21 cellular contexts compared by ENCODE assay signal in the genomic region with DNA sequence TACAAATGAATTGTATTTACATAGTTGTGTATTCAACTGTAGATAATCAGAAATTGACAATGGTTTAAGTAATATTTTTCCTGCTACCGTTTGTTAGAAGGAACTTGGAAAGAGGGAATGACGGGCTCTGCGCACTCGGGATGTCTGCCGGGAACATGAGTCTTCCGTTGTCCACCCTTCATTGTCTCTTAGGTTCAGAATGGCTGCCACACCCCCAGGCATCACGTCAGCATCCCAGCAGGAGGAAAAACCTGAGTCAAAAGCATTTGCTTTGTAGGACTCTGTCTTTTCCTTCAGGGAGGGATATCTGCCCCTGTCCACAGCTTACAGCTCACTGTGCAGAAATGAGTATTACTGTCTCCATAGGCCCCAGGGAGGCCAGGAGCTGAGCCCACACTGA.
"Had no signal": no experiment of that assay in that cellular context is flagged by ENCODE, and none has a peak within 500 bp of the region (broad histone marks: within the 10 kb centered on the region; RNA-seq: fewer than 3 reads in every experiment).

No MANE protein-coding gene starts in this region.

- H3K9me3 Mint-ChIP-seq: effector memory CD8-positive, alpha-beta T cell; immature natural killer cell had no signal

- H3K27ac ChIP-seq: colonic mucosa, esophagus muscularis mucosa, foreskin keratinocyte, gastroesophageal sphincter, heart left ventricle, hepatocyte, left lung, lower lobe of right lung had no signal

- H3K27me3 Mint-ChIP-seq: dendritic cell treated with granulocyte-macrophage colony-stimulating factor and Interleukin-4, amounts not matched to agents 40 ng/mL and 50 ng/mL, for 4 days had no signal

- H3K4me3 ChIP-seq: colonic mucosa, esophagus muscularis mucosa, gastroesophageal sphincter, heart left ventricle, hepatocyte, left lung, lower lobe of right lung had no signal

- H3K4me1 ChIP-seq: colonic mucosa, foreskin keratinocyte, left lung, lower lobe of right lung had no signal

- FAIRE-seq: endothelial cell of umbilical vein, frontal cortex, keratinocyte had no signal

- H3K79me2 ChIP-seq: hepatocyte had no signal

- DNase-seq: cortex of kidney; effector CD8-positive, alpha-beta T cell; effector memory CD8-positive, alpha-beta T cell; foreskin keratinocyte; heart left ventricle; hypothalamus; immature natural killer cell; left cardiac atrium; left lung; left ventricle myocardium superior; lower lobe of right lung; mesendoderm; midbrain had no signal

- H3K4me3 Mint-ChIP-seq: dendritic cell treated with granulocyte-macrophage colony-stimulating factor and Interleukin-4, amounts not matched to agents 40 ng/mL and 50 ng/mL, for 4 days; effector memory CD8-positive, alpha-beta T cell; immature natural killer cell had no signal

- H3K36me3 Mint-ChIP-seq: immature natural killer cell had no signal

- H3K27me3 ChIP-seq: colonic mucosa, esophagus muscularis mucosa, foreskin keratinocyte, gastroesophageal sphincter, hepatocyte, left lung had no signal

- ATAC-seq: effector memory CD8-positive, alpha-beta T cell; foreskin keratinocyte; gastroesophageal sphincter; heart left ventricle; left cardiac atrium; left lung; left ventricle myocardium superior; lower lobe of right lung had no signal

- H3K9me3 ChIP-seq: colonic mucosa, esophagus muscularis mucosa, gastroesophageal sphincter, heart left ventricle, left lung, lower lobe of right lung had no signal

- H3K36me3 ChIP-seq: colonic mucosa, esophagus muscularis mucosa, gastroesophageal sphincter, heart left ventricle, left lung, lower lobe of right lung had no signal

- H2AFZ ChIP-seq: hepatocyte had no signal

- H3K27ac Mint-ChIP-seq: dendritic cell treated with granulocyte-macrophage colony-stimulating factor and Interleukin-4, amounts not matched to agents 40 ng/mL and 50 ng/mL, for 4 days; immature natural killer cell had no signal

- H3K4me2 ChIP-seq: hepatocyte had no signal
